10 cellular contexts compared by ENCODE assay signal in the genomic region with DNA sequence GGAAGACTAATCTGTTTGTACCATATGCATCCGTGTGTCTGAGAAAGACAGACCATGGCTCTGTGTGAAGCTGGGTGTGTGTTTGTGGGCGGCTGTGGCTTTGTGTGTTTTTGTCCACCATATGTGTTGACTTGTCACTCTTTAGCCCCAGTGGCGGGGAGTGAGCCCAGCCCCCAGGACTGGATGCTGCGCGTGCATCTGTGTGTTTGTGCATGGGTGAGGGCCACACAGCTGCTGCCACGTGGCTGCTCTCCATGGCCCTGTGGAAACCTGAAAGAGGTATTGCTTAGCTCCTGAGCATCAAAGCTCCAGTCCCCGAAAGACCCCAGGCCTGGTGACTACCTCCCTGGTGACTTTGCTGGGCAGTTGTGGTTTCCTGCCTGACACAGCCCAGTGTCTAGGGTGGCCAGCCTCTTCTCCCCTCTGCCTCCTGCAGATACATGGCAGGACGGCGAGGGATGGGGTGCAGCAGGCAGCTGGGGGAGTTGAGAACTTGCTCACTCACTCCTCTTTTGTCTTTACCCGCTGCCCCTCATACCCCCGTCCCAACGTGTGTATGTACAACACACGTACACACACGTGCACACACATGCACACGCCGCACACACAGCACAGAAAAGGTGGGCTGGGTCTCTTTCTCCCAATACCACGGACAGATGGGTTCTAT. TPM values are rescaled to one million over a fixed set of nuclear protein-coding genes. Genes with fewer than 3 reads are reported as not detected.
A peak's percentile ranks its signal among the peaks of the same experiment; 100 is the strongest.
DNase-seq lines count a peak whose midpoint lies in the region; ATAC-seq and TF ChIP-seq lines count a peak whose summit lies in the region.
"Had no signal": no experiment of that assay in that cellular context is flagged by ENCODE, and none has a peak within 500 bp of the region (broad histone marks: within the 10 kb centered on the region; RNA-seq: fewer than 3 reads in every experiment).

No MANE protein-coding gene starts in this region.

- peak overlapping the region in 1 of 2 donors; percentile 44 for H3K4me3 ChIP-seq in left lung
- H3K4me3 ChIP-seq in subcutaneous abdominal adipose tissue (ENCODE audit: low read depth in 1 of 5, low read length in 5 of 5), result peak overlapping the region in 3 of 5 donors; percentile 41 to 51 (median 51)

- H3K4me3 Mint-ChIP-seq in brain, result peak overlapping the region; percentile 80 to 89 (median 87)

- DNase-seq in DMS53 (lab: John Stamatoyannopoulos, UW) (peak; percentile 36), DMS53 treated with DMSO at 0.1 percent for 48 hours (lab: John Stamatoyannopoulos, UW; ENCODE audit: unreplicated experiment) (no peak), left lung (peak in 1 of 2 donors; percentile 54), islet precursor cell (no peak), A172 (ENCODE audit: low spot score) (no peak)
- DNase-seq: activated T-cell treated with anti-CD3 and anti-CD28 coated beads, Interleukin-2, amount 50 U/mL, for 1 hour; RPMI8226 had no signal

- H3K27me3 Mint-ChIP-seq in brain, result peaks cover 14% of the 10 kb centered on the region

- H3K4me1 ChIP-seq in left lung (peaks cover 35 to 54% of the 10 kb centered on the region in 2 donors), subcutaneous abdominal adipose tissue (ENCODE audit: control insufficient read depth in 5 of 5, insufficient read depth in 5 of 5, low read length in 5 of 5) (peaks cover 7 to 41% (median 30%) of the 10 kb centered on the region in 5 donors)

- no peaks in the 10 kb centered on the region for H3K36me3 ChIP-seq in left lung
- H3K36me3 ChIP-seq in subcutaneous abdominal adipose tissue (ENCODE audit: control insufficient read depth in 5 of 5, insufficient read depth in 5 of 5, low read length in 5 of 5), result peaks cover 0 to 8% (median 0%) of the 10 kb centered on the region in 5 donors

- no peak for TF ChIP-seq CTCF in brain (conservative IDR thresholded peaks at IDR 0.05)
- TF ChIP-seq CTCF in left lung (IDR thresholded peaks at IDR 0.05), result no peak

- peaks cover 20% of the 10 kb centered on the region for H3K36me3 Mint-ChIP-seq in brain

- peaks cover 92% of the 10 kb centered on the region for H3K4me1 Mint-ChIP-seq in brain

- H3K27ac ChIP-seq in left lung (peak overlapping the region; percentile 48 to 56), subcutaneous abdominal adipose tissue (ENCODE audit: low read depth, low read length) (no peak overlapping the region)

- H3K27me3 ChIP-seq in left lung (peaks cover 0 to 37% of the 10 kb centered on the region in 2 donors), subcutaneous abdominal adipose tissue (ENCODE audit: control insufficient read depth in 5 of 5, insufficient read depth in 4 of 5, low read length in 5 of 5) (peaks cover 0 to 5% (median 2%) of the 10 kb centered on the region in 5 donors)

- ATAC-seq in left lung (no peak), HG02938 (IDR thresholded peaks at IDR 0.05; ENCODE audit: unreplicated experiment) (no peak)

- intact Hi-C loops in left lung (cut with DNase I), result no loop called here

- no peaks in the 10 kb centered on the region for H3K9me3 Mint-ChIP-seq in brain

- H3K9me3 ChIP-seq in left lung (no peaks in the 10 kb centered on the region), subcutaneous abdominal adipose tissue (ENCODE audit: control insufficient read depth in 5 of 5, low read length in 5 of 5) (no peaks in the 10 kb centered on the region)

- no peak overlapping the region for H3K9ac ChIP-seq in subcutaneous abdominal adipose tissue (ENCODE audit: low read length in 5 of 5)

- H3K27ac Mint-ChIP-seq in brain, result peak overlapping the region; percentile 67 to 96 (median 89)

RNA-seq across cellular contexts. Expression of a gene that starts 6.5 kb away (rescaled TPM):
- polyA plus RNA-seq in brain (ENCODE audit: insufficient read depth, low read depth, low replicate concordance), result 17.0 TPM
- 10 to 100 TPM in 1 of 2 donors, 1 to 10 TPM in 1; 8.1 to 23.7 TPM for total RNA-seq in left lung
- 1.1 and 1.4 TPM in 2 replicates for total RNA-seq in A172 (2014; rRNA removed; shearing (Covaris generic))
